Comparison of ENCODE assay signal across 1 cellular context in the genomic region with DNA sequence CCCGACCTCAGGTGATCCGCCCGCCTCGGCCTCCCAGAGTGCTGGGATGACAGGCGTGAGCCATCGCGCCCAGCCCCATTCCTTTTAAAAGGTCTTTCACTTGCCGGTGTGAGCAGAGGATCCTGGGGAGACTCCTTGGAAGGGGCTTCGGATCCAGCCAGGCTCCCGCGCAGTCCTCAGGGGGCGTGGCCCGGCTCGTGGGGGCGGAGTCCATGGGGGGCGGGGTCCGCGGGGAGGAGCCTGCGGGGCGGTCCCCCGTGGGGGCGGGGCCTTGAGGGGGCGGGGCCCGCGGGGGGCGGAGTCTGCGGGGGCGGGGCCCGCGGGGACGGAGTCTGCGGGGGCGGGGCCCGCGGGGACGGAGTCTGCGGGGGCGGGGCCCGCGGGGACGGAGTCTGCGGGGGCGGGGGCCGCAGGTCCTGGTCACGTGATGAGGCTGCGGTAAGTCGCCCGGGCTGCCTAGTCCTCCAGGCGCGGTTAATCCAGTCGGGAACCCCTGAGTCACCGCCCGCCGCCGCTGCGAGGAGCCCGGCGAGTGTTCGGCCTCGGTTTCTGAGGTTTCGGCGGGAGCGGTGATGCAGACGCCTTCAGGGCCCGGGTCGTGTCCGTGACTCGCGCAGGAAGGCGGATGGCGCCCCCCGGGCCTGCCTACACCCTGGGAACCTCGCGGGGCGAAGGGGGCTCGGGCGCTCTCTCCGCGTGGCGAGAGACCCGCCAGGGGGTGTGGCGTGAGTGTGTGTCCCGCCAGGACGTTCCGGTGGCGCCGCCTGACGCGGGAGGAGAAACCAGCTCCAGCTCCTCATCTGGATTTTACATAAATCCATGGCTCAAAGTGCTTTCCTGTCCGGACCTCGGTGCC.
A peak's percentile ranks its signal among the peaks of the same experiment; 100 is the strongest.
TF ChIP-seq lines count a peak whose summit lies in the region.

No MANE protein-coding gene starts in this region.

TF ChIP-seq in HEK293, 187 proteins besides CTCF, POLR2A, EP300 and RAD21 (continued from another document):
- TF ChIP-seq TSHZ1 (tag by site-specific recombination; IDR thresholded peaks at IDR 0.05; ENCODE audit: borderline replicate concordance) (peak; percentile 35; the same call in 1 of the 2 replicates), KLF7 (tag by site-specific recombination; IDR thresholded peaks at IDR 0.05; ENCODE audit: borderline replicate concordance) (no peak), ZBTB48 (tag by site-specific recombination; IDR thresholded peaks at IDR 0.05) (no peak; the same call in 1 of the 2 replicates), ZSCAN23 (tag by site-specific recombination; IDR thresholded peaks at IDR 0.05) (no peak), ZNF747 (tag by site-specific recombination; IDR thresholded peaks at IDR 0.05) (no peak), ZNF561 (tag by site-specific recombination; IDR thresholded peaks at IDR 0.05; ENCODE audit: borderline replicate concordance) (peak; percentile 52; the same call in 1 of the 2 replicates), ZNF571 (tag by site-specific recombination; IDR thresholded peaks at IDR 0.05) (no peak), ZNF239 (tag by site-specific recombination; IDR thresholded peaks at IDR 0.05) (0 out of 2 replicates have a peak, but pooled peaks have one; percentile 50), ZNF623 (tag by site-specific recombination; IDR thresholded peaks at IDR 0.05) (0 out of 2 replicates have a peak, but pooled peaks have one; percentile 9), YY1 (tag by site-specific recombination; IDR thresholded peaks at IDR 0.05) (no peak), IKZF3 (tag by site-specific recombination; IDR thresholded peaks at IDR 0.05) (no peak; the same call in 1 of the 2 replicates), ZBTB8A (tag by site-specific recombination; IDR thresholded peaks at IDR 0.05) (peak; percentile 82), ZNF146 (tag by site-specific recombination; IDR thresholded peaks at IDR 0.05) (no peak), ZSCAN16 (tag by site-specific recombination; IDR thresholded peaks at IDR 0.05) (no peak), ZNF174 (tag by site-specific recombination; IDR thresholded peaks at IDR 0.05) (no peak), ZNF324 (tag by site-specific recombination; IDR thresholded peaks at IDR 0.05) (no peak), ZNF501 (tag by site-specific recombination; IDR thresholded peaks at IDR 0.05) (no peak), REPIN1 (tag by site-specific recombination; IDR thresholded peaks at IDR 0.05; ENCODE audit: low read depth) (no peak), FEZF1 (tag by site-specific recombination; IDR thresholded peaks at IDR 0.05) (no peak), ZBTB20 (tag by site-specific recombination; IDR thresholded peaks at IDR 0.05) (peak; percentile 86), ZNF664 (tag by site-specific recombination; IDR thresholded peaks at IDR 0.05) (no peak), ZNF248 (tag by site-specific recombination; IDR thresholded peaks at IDR 0.05) (no peak), ZNF140 (tag by site-specific recombination; IDR thresholded peaks at IDR 0.05) (no peak)
- TF ChIP-seq, protein P1, sequence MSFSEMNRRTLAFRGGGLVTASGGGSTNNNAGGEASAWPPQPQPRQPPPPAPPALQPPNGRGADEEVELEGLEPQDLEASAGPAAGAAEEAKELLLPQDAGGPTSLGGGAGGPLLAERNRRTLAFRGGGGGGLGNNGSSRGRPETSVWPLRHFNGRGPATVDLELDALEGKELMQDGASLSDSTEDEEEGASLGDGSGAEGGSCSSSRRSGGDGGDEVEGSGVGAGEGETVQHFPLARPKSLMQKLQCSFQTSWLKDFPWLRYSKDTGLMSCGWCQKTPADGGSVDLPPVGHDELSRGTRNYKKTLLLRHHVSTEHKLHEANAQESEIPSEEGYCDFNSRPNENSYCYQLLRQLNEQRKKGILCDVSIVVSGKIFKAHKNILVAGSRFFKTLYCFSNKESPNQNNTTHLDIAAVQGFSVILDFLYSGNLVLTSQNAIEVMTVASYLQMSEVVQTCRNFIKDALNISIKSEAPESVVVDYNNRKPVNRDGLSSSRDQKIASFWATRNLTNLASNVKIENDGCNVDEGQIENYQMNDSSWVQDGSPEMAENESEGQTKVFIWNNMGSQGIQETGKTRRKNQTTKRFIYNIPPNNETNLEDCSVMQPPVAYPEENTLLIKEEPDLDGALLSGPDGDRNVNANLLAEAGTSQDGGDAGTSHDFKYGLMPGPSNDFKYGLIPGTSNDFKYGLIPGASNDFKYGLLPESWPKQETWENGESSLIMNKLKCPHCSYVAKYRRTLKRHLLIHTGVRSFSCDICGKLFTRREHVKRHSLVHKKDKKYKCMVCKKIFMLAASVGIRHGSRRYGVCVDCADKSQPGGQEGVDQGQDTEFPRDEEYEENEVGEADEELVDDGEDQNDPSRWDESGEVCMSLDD (tag by site-specific recombination; IDR thresholded peaks at IDR 0.05): peak; percentile 81
- TF ChIP-seq, protein P2, sequence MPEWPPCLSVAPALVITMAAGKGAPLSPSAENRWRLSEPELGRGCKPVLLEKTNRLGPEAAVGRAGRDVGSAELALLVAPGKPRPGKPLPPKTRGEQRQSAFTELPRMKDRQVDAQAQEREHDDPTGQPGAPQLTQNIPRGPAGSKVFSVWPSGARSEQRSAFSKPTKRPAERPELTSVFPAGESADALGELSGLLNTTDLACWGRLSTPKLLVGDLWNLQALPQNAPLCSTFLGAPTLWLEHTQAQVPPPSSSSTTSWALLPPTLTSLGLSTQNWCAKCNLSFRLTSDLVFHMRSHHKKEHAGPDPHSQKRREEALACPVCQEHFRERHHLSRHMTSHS (tag by site-specific recombination; IDR thresholded peaks at IDR 0.05): no peak
- TF ChIP-seq, protein P3, sequence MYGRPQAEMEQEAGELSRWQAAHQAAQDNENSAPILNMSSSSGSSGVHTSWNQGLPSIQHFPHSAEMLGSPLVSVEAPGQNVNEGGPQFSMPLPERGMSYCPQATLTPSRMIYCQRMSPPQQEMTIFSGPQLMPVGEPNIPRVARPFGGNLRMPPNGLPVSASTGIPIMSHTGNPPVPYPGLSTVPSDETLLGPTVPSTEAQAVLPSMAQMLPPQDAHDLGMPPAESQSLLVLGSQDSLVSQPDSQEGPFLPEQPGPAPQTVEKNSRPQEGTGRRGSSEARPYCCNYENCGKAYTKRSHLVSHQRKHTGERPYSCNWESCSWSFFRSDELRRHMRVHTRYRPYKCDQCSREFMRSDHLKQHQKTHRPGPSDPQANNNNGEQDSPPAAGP (tag by site-specific recombination; IDR thresholded peaks at IDR 0.05): 0 out of 2 replicates have a peak, but pooled peaks have one; percentile 47
